In the genomic region with DNA sequence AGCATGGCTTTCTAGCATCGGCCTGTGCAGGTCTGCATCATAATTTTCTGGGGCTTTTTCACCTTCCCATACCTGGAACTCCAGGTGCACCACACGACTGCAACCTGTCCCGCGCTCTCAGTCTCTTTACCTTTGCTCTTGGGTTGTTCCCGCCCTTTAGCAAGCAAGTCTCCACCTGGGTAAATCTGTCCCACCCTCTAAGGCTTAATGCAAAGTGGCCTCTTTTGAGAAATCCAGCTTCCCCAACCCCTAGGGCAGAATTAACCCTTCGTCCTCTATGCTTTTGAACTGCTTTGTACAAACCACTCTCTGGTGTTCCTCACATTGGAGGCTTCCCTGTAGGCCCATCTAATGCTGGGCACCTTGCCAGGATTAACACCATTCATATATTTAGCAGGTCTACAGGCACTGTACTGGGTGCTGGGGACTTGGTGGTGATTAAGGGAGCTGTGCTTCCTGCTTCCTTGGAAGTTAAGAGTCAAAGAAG, we compare ENCODE assay signal across 13 cellular contexts. TPM values are rescaled to one million over a fixed set of nuclear protein-coding genes. Genes with fewer than 3 reads are reported as not detected.
DNase-seq lines count a peak whose midpoint lies in the region; ATAC-seq, FAIRE-seq and TF ChIP-seq lines count a peak whose summit lies in the region.
"Had no signal": no experiment of that assay in that cellular context is flagged by ENCODE, and none has a peak within 500 bp of the region (broad histone marks: within the 10 kb centered on the region; RNA-seq: fewer than 3 reads in every experiment).

No MANE protein-coding gene starts in this region.

- FAIRE-seq in frontal cortex (lab: Jason Lieb, UNC) = no peak
- no peak for FAIRE-seq in H54 (lab: Jason Lieb, UNC)

- no peaks in the 10 kb centered on the region for H3K27me3 Mint-ChIP-seq in CD4-positive, CD25-positive, alpha-beta regulatory T cell
- H3K27me3 Mint-ChIP-seq in activated T-helper 17 cell treated with anti-CD3 and anti-CD28 coated beads, Interleukin-2, amount 50 U/mL, for 72 hours = no peaks in the 10 kb centered on the region

- ATAC-seq in CD4-positive, CD25-positive, alpha-beta regulatory T cell (ENCODE audit: low read depth in 2 of 2) = no peak
- no peak for ATAC-seq in activated T-helper 17 cell treated with anti-CD3 and anti-CD28 coated beads, Interleukin-2, amount 50 U/mL, for 72 hours (replicated peaks)

- no peak overlapping the region for H3K4me3 ChIP-seq in CD4-positive, CD25-positive, alpha-beta regulatory T cell (ENCODE audit: low read depth, low read length)
- H3K4me3 ChIP-seq in H7 (ENCODE audit: insufficient read depth, low read depth, low read length) (no peak overlapping the region), mucosa of rectum (ENCODE audit: low read length in 2 of 2) (peak overlapping the region; percentile 37 to 53)
- H3K4me3 ChIP-seq: MG63, tibial artery had no signal

- H3K9me3 ChIP-seq in CD4-positive, CD25-positive, alpha-beta regulatory T cell (ENCODE audit: control insufficient read depth in 2 of 2, low read length in 2 of 2) = no peaks in the 10 kb centered on the region
- H3K9me3 ChIP-seq in mucosa of rectum (ENCODE audit: control insufficient read depth in 2 of 2, low read length in 2 of 2) = no peaks in the 10 kb centered on the region
- H3K9me3 ChIP-seq: MG63, neutrophil, tibial artery had no signal

- peak overlapping the region; percentile 58 to 98 (median 92) for H3K4me3 Mint-ChIP-seq in CD4-positive, CD25-positive, alpha-beta regulatory T cell
- peak overlapping the region; percentile 90 for H3K4me3 Mint-ChIP-seq in activated T-helper 17 cell treated with anti-CD3 and anti-CD28 coated beads, Interleukin-2, amount 50 U/mL, for 72 hours

- H3K27ac Mint-ChIP-seq in CD4-positive, CD25-positive, alpha-beta regulatory T cell = peak overlapping the region in 2 of 3 donors; percentile 70 to 90
- H3K27ac Mint-ChIP-seq in activated T-helper 17 cell treated with anti-CD3 and anti-CD28 coated beads, Interleukin-2, amount 50 U/mL, for 72 hours = peak overlapping the region; percentile 87

- H3K9me3 Mint-ChIP-seq in CD4-positive, CD25-positive, alpha-beta regulatory T cell = no peaks in the 10 kb centered on the region
- no peaks in the 10 kb centered on the region for H3K9me3 Mint-ChIP-seq in activated T-helper 17 cell treated with anti-CD3 and anti-CD28 coated beads, Interleukin-2, amount 50 U/mL, for 72 hours

- H3K27me3 ChIP-seq in CD4-positive, CD25-positive, alpha-beta regulatory T cell (ENCODE audit: control insufficient read depth, insufficient read depth, low read length) = no peaks in the 10 kb centered on the region
- H3K27me3 ChIP-seq in H7 (ENCODE audit: control insufficient read depth, insufficient read depth, low read length) (peaks cover 1% of the 10 kb centered on the region), mucosa of rectum (ENCODE audit: control insufficient read depth in 2 of 2, insufficient read depth in 2 of 2, low read length in 2 of 2) (no peaks in the 10 kb centered on the region)
- H3K27me3 ChIP-seq: MG63 had no signal

- DNase-seq in CD4-positive, CD25-positive, alpha-beta regulatory T cell = no peak
- DNase-seq in H7 (peak; percentile 50), frontal cortex (ENCODE audit: low spot score in 2 of 2) (no peak), H54 (ENCODE audit: insufficient read length, low spot score) (no peak), nucleus accumbens (lab: John Stamatoyannopoulos, UW) (no peak), 8988T (no peak)
- DNase-seq: EL; MG63; stimulated activated CD4-positive, alpha-beta T cell treated with anti-CD3 and anti-CD28 coated beads, Interleukin-4, amount 100 ng/mL, for 24 hours had no signal

- TF ChIP-seq POLR2A in H54 (IDR thresholded peaks at IDR 0.05; ENCODE audit: low read depth, low read length) = no peak

- H3K4me1 ChIP-seq in CD4-positive, CD25-positive, alpha-beta regulatory T cell (ENCODE audit: control insufficient read depth, insufficient read depth, low read length, poor library complexity, severe bottlenecking) = peaks cover 42% of the 10 kb centered on the region
- H3K4me1 ChIP-seq in mucosa of rectum (ENCODE audit: control insufficient read depth in 2 of 2, insufficient read depth in 2 of 2, low read length in 2 of 2) = peaks cover 59 to 67% of the 10 kb centered on the region in 2 donors

- H3K36me3 ChIP-seq in CD4-positive, CD25-positive, alpha-beta regulatory T cell (ENCODE audit: control insufficient read depth, insufficient read depth, low read length) = peaks cover 9% of the 10 kb centered on the region
- H3K36me3 ChIP-seq in H7 (replicated peaks; ENCODE audit: control insufficient read depth, insufficient read depth, low read length) (peaks cover 3% of the 10 kb centered on the region), mucosa of rectum (ENCODE audit: control insufficient read depth in 2 of 2, insufficient read depth in 2 of 2, low read length in 2 of 2) (peaks cover 3 to 5% of the 10 kb centered on the region in 2 donors)
- H3K36me3 ChIP-seq: MG63, neutrophil, tibial artery had no signal

- H3K4me1 Mint-ChIP-seq in CD4-positive, CD25-positive, alpha-beta regulatory T cell = peaks cover 9 to 74% (median 37%) of the 10 kb centered on the region in 4 donors
- peaks cover 30% of the 10 kb centered on the region for H3K4me1 Mint-ChIP-seq in activated T-helper 17 cell treated with anti-CD3 and anti-CD28 coated beads, Interleukin-2, amount 50 U/mL, for 72 hours

- peaks cover 8% of the 10 kb centered on the region for H3K36me3 Mint-ChIP-seq in CD4-positive, CD25-positive, alpha-beta regulatory T cell
- H3K36me3 Mint-ChIP-seq in activated T-helper 17 cell treated with anti-CD3 and anti-CD28 coated beads, Interleukin-2, amount 50 U/mL, for 72 hours (ENCODE audit: low read depth) = peaks cover 52% of the 10 kb centered on the region

- peak overlapping the region; percentile 34 to 94 for H3K9ac ChIP-seq in mucosa of rectum (ENCODE audit: low read depth in 1 of 2, low read length in 2 of 2)

- H3K27ac ChIP-seq in CD4-positive, CD25-positive, alpha-beta regulatory T cell (ENCODE audit: insufficient read depth, low read length, poor library complexity, severe bottlenecking) = no peak overlapping the region
- peak overlapping the region; percentile 97 to 99 for H3K27ac ChIP-seq in mucosa of rectum (ENCODE audit: low read depth in 2 of 2, low read length in 2 of 2)
- H3K27ac ChIP-seq: neutrophil, tibial artery had no signal

RNA-seq across cellular contexts. Expression of a gene that starts 2.8 kb away (rescaled TPM):
- total RNA-seq in CD4-positive, CD25-positive, alpha-beta regulatory T cell = 54.5 TPM
- 1 to 10 TPM; 1.3 to 2.2 (median 1.9) TPM for polyA plus RNA-seq in CD4-positive, CD25-positive, alpha-beta regulatory T cell
- 23.4 and 26.0 TPM in 2 replicates for total RNA-seq in H7 (2014; rRNA removed; shearing (Covaris generic))
- 10 to 100 TPM; 57.0 to 59.7 TPM for total RNA-seq in activated T-helper 17 cell treated with anti-CD3 and anti-CD28 coated beads, Interleukin-2, amount 50 U/mL, for 72 hours
- 1.2 TPM for total RNA-seq in frontal cortex

RNA-seq across cellular contexts. Expression of a gene that starts 43.9 kb away (rescaled TPM):
- 41.7 TPM for total RNA-seq in CD4-positive, CD25-positive, alpha-beta regulatory T cell
- polyA plus RNA-seq in CD4-positive, CD25-positive, alpha-beta regulatory T cell = 10 to 100 TPM; 38.1 to 66.3 (median 54.4) TPM
- total RNA-seq in H7 (2014; rRNA removed; shearing (Covaris generic)) = 45.9 and 50.5 TPM in 2 replicates
- total RNA-seq in activated T-helper 17 cell treated with anti-CD3 and anti-CD28 coated beads, Interleukin-2, amount 50 U/mL, for 72 hours = 10 to 100 TPM; 48.8 to 61.9 TPM
- 2.9 TPM for total RNA-seq in frontal cortex

Comparison
In these comparisons a context has a peak if more than half of its experiments do, and no peak if none do; other contexts are left out.
1. H3K4me3 ChIP-seq: peak in mucosa of rectum (2 of 2); none in CD4-positive, CD25-positive, alpha-beta regulatory T cell (single experiment) and H7 (single experiment).
2. RNA of a gene that starts 2.8 kb away (total RNA-seq): 57.0 to 59.7 TPM in activated T-helper 17 cell treated with anti-CD3 and anti-CD28 coated beads, Interleukin-2, amount 50 U/mL, for 72 hours, 54.5 TPM in CD4-positive, CD25-positive, alpha-beta regulatory T cell (single experiment) and 23.4 to 26.0 TPM in H7; 1.2 TPM in frontal cortex (single experiment); every median in the first group is over 10 times any median in the second.
3. RNA of a gene that starts 43.9 kb away (total RNA-seq): 48.8 to 61.9 TPM in activated T-helper 17 cell treated with anti-CD3 and anti-CD28 coated beads, Interleukin-2, amount 50 U/mL, for 72 hours, 45.9 to 50.5 TPM in H7 and 41.7 TPM in CD4-positive, CD25-positive, alpha-beta regulatory T cell (single experiment); 2.9 TPM in frontal cortex (single experiment); every median in the first group is over 10 times any median in the second.